ENCODE assay signal across 8 cellular contexts in genomic region chr1:171485375-171486047, GRCh38. TPM values are rescaled to one million over a fixed set of nuclear protein-coding genes. Genes with fewer than 3 reads are reported as not detected.
DNase-seq lines count a peak whose midpoint lies in the region; ATAC-seq and TF ChIP-seq lines count a peak whose summit lies in the region.

Gene PRRC2C (plus strand): TSS chr1:171485530. CDS start chr1:171512089, 26,559 bp downstream.

- H3K36me3 Mint-ChIP-seq in activated naive CD8-positive, alpha-beta T cell = peaks cover 9% of the 10 kb centered on the region

- H3K27ac Mint-ChIP-seq in activated naive CD8-positive, alpha-beta T cell = peak within 1 kb of the TSS; percentile 97

- H3K27ac ChIP-seq in osteoblast (ENCODE audit: low read depth, low read length) (peak within 1 kb of the TSS; percentile 99), thymus (ENCODE audit: low read depth) (peak within 1 kb of the TSS; percentile 99)

- H3K36me3 ChIP-seq in osteoblast (ENCODE audit: insufficient read depth, low read length) = peaks cover 3% of the 10 kb centered on the region
- no peaks in the 10 kb centered on the region for H3K36me3 ChIP-seq in thymus (ENCODE audit: control insufficient read depth, insufficient read depth)

- H3K27me3 ChIP-seq in osteoblast (ENCODE audit: insufficient read depth, low read length) (no peaks in the 10 kb centered on the region), thymus (ENCODE audit: control insufficient read depth, insufficient read depth) (no peaks in the 10 kb centered on the region)

- H3K9me3 ChIP-seq in osteoblast (ENCODE audit: low read depth, low read length) = no peaks in the 10 kb centered on the region
- H3K9me3 ChIP-seq in thymus (ENCODE audit: control insufficient read depth) = no peaks in the 10 kb centered on the region

- H3K27me3 Mint-ChIP-seq in activated naive CD8-positive, alpha-beta T cell = no peaks in the 10 kb centered on the region

- H3K79me2 ChIP-seq in osteoblast (ENCODE audit: insufficient read depth, low read length) = peaks cover 52% of the 10 kb centered on the region

- H3K4me1 Mint-ChIP-seq in activated naive CD8-positive, alpha-beta T cell (ENCODE audit: low read depth) = peaks cover 48% of the 10 kb centered on the region

- H3K4me1 ChIP-seq in osteoblast (ENCODE audit: insufficient read depth, low read length) = peaks cover 20% of the 10 kb centered on the region
- H3K4me1 ChIP-seq in thymus (ENCODE audit: control insufficient read depth, insufficient read depth, low read length) = peaks cover 7% of the 10 kb centered on the region

- peak within 1 kb of the TSS; percentile 96 for H2AFZ ChIP-seq in osteoblast (ENCODE audit: low read length)

- no peaks in the 10 kb centered on the region for H3K9me3 Mint-ChIP-seq in activated naive CD8-positive, alpha-beta T cell (ENCODE audit: low read depth)

- peaks cover 46% of the 10 kb centered on the region for H4K20me1 ChIP-seq in osteoblast (ENCODE audit: insufficient read depth, low read length)

- DNase-seq in NCI-H1048 (lab: John Stamatoyannopoulos, UW) = peak; percentile 100
- DNase-seq in SKM-1 (lab: John Stamatoyannopoulos, UW; ENCODE audit: unreplicated experiment) = peak; percentile 97
- peak; percentile 98 for DNase-seq in glomerular visceral epithelial cell (ENCODE audit: extremely low spot score)
- DNase-seq in osteoblast (ENCODE audit: insufficient read length, low spot score, missing footprints) = peak; percentile 87

- peak within 1 kb of the TSS; percentile 99 for H3K4me3 Mint-ChIP-seq in activated naive CD8-positive, alpha-beta T cell

- WGBS in thymus = under 1% methylated on average over 50 of the region's 50 CpGs

- TF ChIP-seq CTCF in osteoblast (IDR thresholded peaks at IDR 0.05; ENCODE audit: extremely low read depth, low read depth, low read length) = peak; percentile 83

- peak within 1 kb of the TSS; percentile 95 for H3K4me2 ChIP-seq in osteoblast (ENCODE audit: insufficient read depth, low read length)

- H3K4me3 ChIP-seq in GM08714 (ENCODE audit: low read length) (peak within 1 kb of the TSS; percentile 87), osteoblast (ENCODE audit: insufficient read depth, low read length) (peak within 1 kb of the TSS; percentile 100), thymus (ENCODE audit: low read length) (peak within 1 kb of the TSS; percentile 84)

- ATAC-seq in HG02571 (IDR thresholded peaks at IDR 0.05; ENCODE audit: unreplicated experiment) = peak; percentile 97

RNA-seq across cellular contexts. Expression of gene PRRC2C, which starts in this region (rescaled TPM):
- 40.5 and 52.2 TPM in 2 replicates for total RNA-seq in osteoblast
- 45.8 TPM for polyA plus RNA-seq in thymus

Comparison
In these comparisons a context has a peak if more than half of its experiments do, and no peak if none do; other contexts are left out.
1. Peak in every context shown above with its lines: DNase-seq, ATAC-seq, H3K4me3 ChIP-seq and H3K27ac ChIP-seq.